In the genomic region with DNA sequence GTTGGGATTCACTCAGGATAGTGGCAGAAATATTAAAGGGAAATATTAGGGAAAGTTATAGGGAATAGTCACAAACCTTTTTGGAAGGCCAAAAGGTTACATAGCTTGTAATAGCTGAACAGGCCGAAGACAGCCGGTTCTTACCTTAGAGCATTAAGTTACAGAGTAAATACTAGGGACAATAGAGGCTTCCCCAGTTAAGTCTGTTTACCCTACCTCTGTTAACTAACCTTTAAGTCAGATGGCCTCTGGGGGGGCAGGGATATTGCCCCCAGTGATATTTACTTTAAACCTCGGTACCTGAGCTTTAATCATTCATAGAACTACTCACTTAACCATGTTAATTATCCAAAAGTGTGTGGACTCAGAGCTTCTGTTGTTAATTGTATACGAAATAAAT, we compare ENCODE assay signal across 31 cellular contexts. TPM values are rescaled to one million over a fixed set of nuclear protein-coding genes. Genes with fewer than 3 reads are reported as not detected.
A peak's percentile ranks its signal among the peaks of the same experiment; 100 is the strongest.
DNase-seq lines count a peak whose midpoint lies in the region; ATAC-seq and TF ChIP-seq lines count a peak whose summit lies in the region.
"Had no signal": no experiment of that assay in that cellular context is flagged by ENCODE, and none has a peak within 500 bp of the region (broad histone marks: within the 10 kb centered on the region; RNA-seq: fewer than 3 reads in every experiment).

No MANE protein-coding gene starts in this region.

- H3K9me3 Mint-ChIP-seq in endodermal cell (no peaks in the 10 kb centered on the region), mesothelial cell of epicardium (peaks cover 13% of the 10 kb centered on the region)
- H3K9me3 Mint-ChIP-seq: activated CD4-positive, alpha-beta memory T cell treated with anti-CD3 and anti-CD28 coated beads, Interleukin-2, amount 10 ng/mL, durations not matched to agents 7 days and 5 days; activated naive CD8-positive, alpha-beta T cell treated with anti-CD3 and anti-CD28 coated beads, Interleukin-2, amount 50 U/mL, for 24 hours; neural progenitor cell; stimulated activated naive CD8-positive, alpha-beta T cell treated with anti-CD3 and anti-CD28 coated beads, Interleukin-15, amount 100 ng/mL, for 72 hours; T-helper 2 cell treated with Interferon-gamma antibody and Interleukin-4, amounts not matched to agents 5 μg/mL and 100 μg/mL, for 36 hours had no signal

- WGBS in endodermal cell (ENCODE audit: insufficient coverage in 1 of 2, insufficient read length in 1 of 2), 2 experiments: 45 to 100% methylated on average over 2 to 4 of the region's 4 CpGs

- ATAC-seq in HG02642 (IDR thresholded peaks at IDR 0.05; ENCODE audit: poor library complexity, unreplicated experiment): no peak
- ATAC-seq: activated naive CD8-positive, alpha-beta T cell treated with anti-CD3 and anti-CD28 coated beads, Interleukin-2, amount 50 U/mL, for 24 hours; pancreas; Right ventricle myocardium inferior; stimulated activated naive CD8-positive, alpha-beta T cell treated with anti-CD3 and anti-CD28 coated beads, Interleukin-15, amount 100 ng/mL, for 72 hours had no signal

- H3K9me3 ChIP-seq in endodermal cell (ENCODE audit: control insufficient read depth, low read length): no peaks in the 10 kb centered on the region
- H3K9me3 ChIP-seq: BE2C, pancreas, right atrium auricular region, thoracic aorta, vagina had no signal

- peak overlapping the region; percentile 16 for H3K9ac ChIP-seq in endodermal cell (ENCODE audit: extremely low read depth, low read length, poor library complexity, severe bottlenecking)
- H3K9ac ChIP-seq: neural progenitor cell had no signal

- TF ChIP-seq CTCF in endodermal cell (conservative IDR thresholded peaks at IDR 0.05) (no peak), mesothelial cell of epicardium (IDR thresholded peaks at IDR 0.05; ENCODE audit: unreplicated experiment) (no peak)

- no peak overlapping the region for H3K27ac ChIP-seq in endodermal cell (ENCODE audit: low read depth, low read length)
- H3K27ac ChIP-seq: coronary artery, neural progenitor cell, pancreas, PC-9, right atrium auricular region, thoracic aorta, vagina had no signal

- H3K36me3 ChIP-seq in endodermal cell (ENCODE audit: control insufficient read depth, insufficient read depth, low read length): peaks cover 43% of the 10 kb centered on the region

- H3K4me1 Mint-ChIP-seq in endodermal cell (peaks cover 31% of the 10 kb centered on the region), mesothelial cell of epicardium (peaks cover 6% of the 10 kb centered on the region)

- H3K36me3 Mint-ChIP-seq in endodermal cell (ENCODE audit: low read depth): peaks cover 24% of the 10 kb centered on the region
- H3K36me3 Mint-ChIP-seq in mesothelial cell of epicardium: peaks cover 32% of the 10 kb centered on the region

- H3K27ac Mint-ChIP-seq in endodermal cell (peak overlapping the region; percentile 71), mesothelial cell of epicardium (no peak overlapping the region)
- H3K27ac Mint-ChIP-seq: activated CD4-positive, alpha-beta memory T cell treated with anti-CD3 and anti-CD28 coated beads, Interleukin-2, amount 10 ng/mL, durations not matched to agents 7 days and 5 days; activated naive CD8-positive, alpha-beta T cell treated with anti-CD3 and anti-CD28 coated beads, Interleukin-2, amount 50 U/mL, for 24 hours; stimulated activated naive CD8-positive, alpha-beta T cell treated with anti-CD3 and anti-CD28 coated beads, Interleukin-15, amount 100 ng/mL, for 72 hours; T-helper 2 cell treated with Interferon-gamma antibody and Interleukin-4, amounts not matched to agents 5 μg/mL and 100 μg/mL, for 36 hours had no signal

- peak; percentile 36 for DNase-seq in COR-L47 (lab: John Stamatoyannopoulos, UW)
- DNase-seq in NCI-H1092 treated with DMSO at 0.1 percent for 48 hours (lab: John Stamatoyannopoulos, UW): peak; percentile 52
- peak; percentile 30 for DNase-seq in NCI-H345 treated with DMSO at 0.1 percent for 48 hours (lab: John Stamatoyannopoulos, UW; ENCODE audit: unreplicated experiment)
- DNase-seq in endodermal cell: no peak
- no peak for DNase-seq in stimulated activated CD4-positive, alpha-beta T cell treated with anti-CD3 and anti-CD28 coated beads, Interleukin-4, amount 100 ng/mL, for 24 hours
- no peak for DNase-seq in NCI-H2081 treated with DMSO at 0.1 percent for 48 hours (lab: John Stamatoyannopoulos, UW)
- no peak for DNase-seq in mesothelial cell of epicardium (ENCODE audit: low spot score in 2 of 2, unreplicated experiment in 2 of 2)
- DNase-seq: ACHN; activated CD4-positive, alpha-beta memory T cell treated with anti-CD3 and anti-CD28 coated beads, Interleukin-2, amount 10 ng/mL, durations not matched to agents 7 days and 5 days; activated CD8-positive, alpha-beta memory T cell treated with anti-CD3 and anti-CD28 coated beads, Interleukin-2, amount 50 U/mL, for 4 hours; activated naive CD4-positive, alpha-beta T cell; activated naive CD8-positive, alpha-beta T cell treated with anti-CD3 and anti-CD28 coated beads, Interleukin-2, amount 50 U/mL, for 24 hours; BE2C; caudate nucleus; DND-41; effector CD8-positive, alpha-beta T cell; GF-D8; NCI-H1048; NCI-H446 treated with DMSO at 0.1 percent for 48 hours; pancreas; PC-9; stimulated activated CD4-positive, alpha-beta T cell treated with anti-CD3 and anti-CD28 coated beads, Interleukin-1b, Interleukin-23, amount 100 ng/mL, for 48 hours; stimulated activated naive CD8-positive, alpha-beta T cell treated with anti-CD3 and anti-CD28 coated beads, Interleukin-15, amount 100 ng/mL, for 72 hours had no signal

- no peaks in the 10 kb centered on the region for H3K27me3 ChIP-seq in endodermal cell (ENCODE audit: control insufficient read depth, insufficient read depth, low read length, poor library complexity, severe bottlenecking)
- H3K27me3 ChIP-seq: BE2C, neural progenitor cell, pancreas, right atrium auricular region, vagina had no signal

- H3K4me1 ChIP-seq in endodermal cell (ENCODE audit: control insufficient read depth, insufficient read depth, low read length): peaks cover 8% of the 10 kb centered on the region
- H3K4me1 ChIP-seq: BE2C, pancreas, right atrium auricular region had no signal

- peak overlapping the region; percentile 54 for H3K4me3 ChIP-seq in endodermal cell (ENCODE audit: low read length)
- H3K4me3 ChIP-seq: coronary artery, neural progenitor cell, pancreas, PC-9, right atrium auricular region, thoracic aorta, vagina had no signal

- H3K27me3 Mint-ChIP-seq in endodermal cell (ENCODE audit: insufficient read depth) (no peaks in the 10 kb centered on the region), mesothelial cell of epicardium (ENCODE audit: low read depth) (no peaks in the 10 kb centered on the region)
- H3K27me3 Mint-ChIP-seq: activated CD4-positive, alpha-beta memory T cell treated with anti-CD3 and anti-CD28 coated beads, Interleukin-2, amount 10 ng/mL, durations not matched to agents 7 days and 5 days; activated naive CD8-positive, alpha-beta T cell treated with anti-CD3 and anti-CD28 coated beads, Interleukin-2, amount 50 U/mL, for 24 hours; stimulated activated naive CD8-positive, alpha-beta T cell treated with anti-CD3 and anti-CD28 coated beads, Interleukin-15, amount 100 ng/mL, for 72 hours had no signal

- H3K4me3 Mint-ChIP-seq in endodermal cell (peak overlapping the region; percentile 19), mesothelial cell of epicardium (no peak overlapping the region)
- H3K4me3 Mint-ChIP-seq: activated CD4-positive, alpha-beta memory T cell treated with anti-CD3 and anti-CD28 coated beads, Interleukin-2, amount 10 ng/mL, durations not matched to agents 7 days and 5 days; activated naive CD8-positive, alpha-beta T cell treated with anti-CD3 and anti-CD28 coated beads, Interleukin-2, amount 50 U/mL, for 24 hours; neural progenitor cell; stimulated activated naive CD8-positive, alpha-beta T cell treated with anti-CD3 and anti-CD28 coated beads, Interleukin-15, amount 100 ng/mL, for 72 hours; T-helper 2 cell treated with Interferon-gamma antibody and Interleukin-4, amounts not matched to agents 5 μg/mL and 100 μg/mL, for 36 hours had no signal

RNA-seq across cellular contexts. Expression of gene POLR1F, which starts 7.4 kb away (rescaled TPM):
- total RNA-seq in endodermal cell (10 to 100 TPM; 15.2 to 19.0 TPM), mesothelial cell of epicardium (13.9 to 17.6 TPM (median 16.3 TPM) in 3 replicates)
- polyA plus RNA-seq in endodermal cell (2013, experiment 1 of 2): 15.2 TPM
- 16.8 TPM for polyA plus RNA-seq in endodermal cell (2013, experiment 2 of 2)

Comparison
In these comparisons a context has a peak if more than half of its experiments do, and no peak if none do; other contexts are left out.
1. DNase-seq: peak in COR-L47 (single experiment), NCI-H1092 treated with DMSO at 0.1 percent for 48 hours (single experiment) and NCI-H345 treated with DMSO at 0.1 percent for 48 hours (single experiment); none in endodermal cell (single experiment), stimulated activated CD4-positive, alpha-beta T cell treated with anti-CD3 and anti-CD28 coated beads, Interleukin-4, amount 100 ng/mL, for 24 hours (single experiment), NCI-H2081 treated with DMSO at 0.1 percent for 48 hours (single experiment) and mesothelial cell of epicardium (0 of 2).